ENCODE assay signal across 7 cellular contexts in the genomic region with DNA sequence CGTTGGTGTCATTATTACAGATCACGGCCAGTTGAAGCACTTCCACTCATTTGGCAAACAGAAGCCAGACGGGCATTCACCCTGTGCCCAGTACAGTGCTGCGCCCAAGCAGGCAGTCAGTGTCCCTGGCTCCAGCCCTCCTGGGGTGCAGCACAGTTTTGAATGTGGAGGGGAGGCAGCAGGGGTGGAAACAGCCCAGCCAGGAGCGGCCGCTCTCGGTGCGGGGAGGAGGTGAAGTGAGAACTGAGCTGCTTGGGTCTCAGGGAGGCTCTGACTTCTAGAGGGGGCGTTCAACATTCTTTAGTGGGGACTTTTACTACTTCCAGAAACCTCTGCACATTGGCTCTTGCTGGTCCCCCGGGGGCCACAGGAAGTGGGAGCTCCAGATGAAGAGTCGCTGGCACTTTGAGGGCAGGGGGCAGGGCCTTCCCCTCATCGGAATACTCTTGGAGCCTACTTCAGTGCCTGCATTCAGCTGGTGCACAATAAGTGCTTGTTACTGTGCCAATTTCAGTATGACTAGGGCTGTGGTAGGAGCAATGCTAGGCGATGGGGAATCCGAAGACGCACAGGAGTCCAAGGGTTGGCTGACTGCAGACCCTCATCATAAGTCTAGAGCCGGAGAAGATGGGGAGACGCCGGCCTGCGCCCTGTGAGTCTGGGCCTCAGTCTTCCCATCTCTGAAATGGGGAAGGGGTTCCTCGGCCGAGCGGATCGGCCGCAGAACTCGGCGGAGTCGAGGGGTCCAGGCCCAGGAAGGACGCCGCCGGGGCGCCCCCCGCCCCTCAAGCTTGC. TPM values are rescaled to one million over a fixed set of nuclear protein-coding genes. Genes with fewer than 3 reads are reported as not detected.
DNase-seq lines count a peak whose midpoint lies in the region; ATAC-seq and TF ChIP-seq lines count a peak whose summit lies in the region.

No MANE protein-coding gene starts in this region.

- peak overlapping the region; percentile 48 to 65 for H3K27ac Mint-ChIP-seq in T-cell

- ATAC-seq in T-cell (replicated peaks in 1 of 4) (peak in 1 of 4 experiments; percentile 20), gastrocnemius medialis (no peak), GM21576 (IDR thresholded peaks at IDR 0.05; ENCODE audit: unreplicated experiment) (no peak)

- no peaks in the 10 kb centered on the region for H3K9me3 Mint-ChIP-seq in T-cell

- intact Hi-C loops in gastrocnemius medialis (cut with DNase I; ENCODE audit: low total_unique reads) = no loop called here

- CTCF ChIA-PET in T-cell (lab: Charles Lee) = no interaction called here

- H3K4me3 Mint-ChIP-seq in T-cell = peak overlapping the region; percentile 79 to 91 (median 88)

- peak; percentile 47 for DNase-seq in GM23248
- no peak for DNase-seq in T-cell
- DNase-seq in glomerular visceral epithelial cell (ENCODE audit: extremely low spot score) = peak; percentile 54
- DNase-seq in gastrocnemius medialis = no peak
- no peak for DNase-seq in AG08395 (ENCODE audit: low spot score)
- no peak for DNase-seq in stimulated activated CD4-positive, alpha-beta T cell treated with anti-CD3 and anti-CD28 coated beads, Interleukin-2, amount 100 ng/mL, for 24 hours

- H3K9ac ChIP-seq in GM23248 = peak overlapping the region; percentile 76

- H3K27ac ChIP-seq in GM23248 = peak overlapping the region; percentile 98
- no peak overlapping the region for H3K27ac ChIP-seq in gastrocnemius medialis

- H3K27me3 ChIP-seq in GM23248 (replicated peaks; ENCODE audit: insufficient read depth) = no peaks in the 10 kb centered on the region
- H3K27me3 ChIP-seq in gastrocnemius medialis = no peaks in the 10 kb centered on the region

- peaks cover 47% of the 10 kb centered on the region for H3F3A ChIP-seq in GM23248 (ENCODE audit: insufficient read depth)

- peak overlapping the region; percentile 67 for H3K4me3 ChIP-seq in GM23248
- H3K4me3 ChIP-seq in gastrocnemius medialis = peak overlapping the region in 3 of 4 donors; percentile 26 to 41 (median 39)

- in situ Hi-C loops in GM23248 (cut with MboI) = no loop called here
- in situ Hi-C loops in gastrocnemius medialis (cut with MboI; ENCODE audit: low sequenced_read_pairs in 4 of 4) = no loop called here

- H2AFZ ChIP-seq in GM23248 = no peak overlapping the region

- POLR2A ChIA-PET in T-cell (lab: Charles Lee) = no interaction called here

- peak overlapping the region; percentile 44 for H3K4me2 ChIP-seq in GM23248 (ENCODE audit: unreplicated experiment)

- peaks cover 21 to 27% of the 10 kb centered on the region in 2 donors for H3K27me3 Mint-ChIP-seq in T-cell

- peaks cover 36% of the 10 kb centered on the region for H3K79me2 ChIP-seq in GM23248 (ENCODE audit: insufficient read depth)

- H3K4me1 ChIP-seq in GM23248 (ENCODE audit: insufficient read depth) = peaks cover 33% of the 10 kb centered on the region
- H3K4me1 ChIP-seq in gastrocnemius medialis = peaks cover 11 to 17% of the 10 kb centered on the region in 2 donors

- no peaks in the 10 kb centered on the region for H3K9me2 ChIP-seq in GM23248 (ENCODE audit: insufficient read depth)

- H4K20me1 ChIP-seq in GM23248 (ENCODE audit: insufficient read depth) = no peaks in the 10 kb centered on the region

- peaks cover 21 to 51% (median 34%) of the 10 kb centered on the region in 3 donors for H3K4me1 Mint-ChIP-seq in T-cell

- no peak for TF ChIP-seq CTCF in gastrocnemius medialis (IDR thresholded peaks at IDR 0.05 in 4 of 5, conservative IDR thresholded peaks at IDR 0.05 in 1 of 5)

- H3K36me3 Mint-ChIP-seq in T-cell = no peaks in the 10 kb centered on the region

- no peak for TF ChIP-seq POLR2A in gastrocnemius medialis (IDR thresholded peaks at IDR 0.05)

- H3K9me3 ChIP-seq in GM23248 (ENCODE audit: low read depth) = no peaks in the 10 kb centered on the region
- H3K9me3 ChIP-seq in gastrocnemius medialis = no peaks in the 10 kb centered on the region

- H3K36me3 ChIP-seq in GM23248 (ENCODE audit: low read depth) (no peaks in the 10 kb centered on the region), gastrocnemius medialis (no peaks in the 10 kb centered on the region)

- WGBS in GM23248 (ENCODE audit: low coverage in 1 of 2, low lambda C conversion rate in 2 of 2, missing lambda C conversion rate in 2 of 2), 2 experiments = 40 to 50% methylated on average over 26 to 30 of the region's 32 CpGs

RNA-seq across cellular contexts. Expression of gene NEK6, which starts 0.5 kb away (rescaled TPM):
- total RNA-seq in GM23248 (2014; rRNA removed; shearing (Covaris generic)) = 33.0 and 43.7 TPM in 2 replicates
- polyA plus RNA-seq in GM23248 (2016; fragmentation: Nextera tagmentation; extraction: Ambion mirVana) = 69.6 and 69.7 TPM in 2 replicates
- total RNA-seq in T-cell = 10 to 100 TPM in 3 of 5 donors, 1 to 10 TPM in 2; 5.9 to 12.5 (median 10.4) TPM
- total RNA-seq in gastrocnemius medialis = 10 to 100 TPM in 1 of 4 donors, 1 to 10 TPM in 3; 2.3 to 10.1 (median 3.5) TPM

Comparison
In these comparisons a context has a peak if more than half of its experiments do, and no peak if none do; other contexts are left out.
1. DNase-seq: peak in GM23248 (single experiment) and glomerular visceral epithelial cell (single experiment); none in T-cell (0 of 34), gastrocnemius medialis (0 of 2), AG08395 (single experiment) and stimulated activated CD4-positive, alpha-beta T cell treated with anti-CD3 and anti-CD28 coated beads, Interleukin-2, amount 100 ng/mL, for 24 hours (0 of 2).